ENCODE assay signal across 18 cellular contexts in genomic region chr6:143195349-143195845, GRCh38.
"Had no signal": no experiment of that assay in that cellular context is flagged by ENCODE, and none has a peak within 500 bp of the region (broad histone marks: within the 10 kb centered on the region; RNA-seq: fewer than 3 reads in every experiment).

No MANE protein-coding gene starts in this region.

- H3K36me3 ChIP-seq: cardiac muscle cell, colonic mucosa, transverse colon, WERI-Rb-1 had no signal

- DNase-seq: activated CD4-positive, alpha-beta T cell treated with anti-CD3 and anti-CD28 coated beads for 4 hours; activated CD8-positive, alpha-beta memory T cell treated with anti-CD3 and anti-CD28 coated beads, Interleukin-2, amount 50 U/mL, for 4 hours; activated CD8-positive, alpha-beta T cell treated with anti-CD3 and anti-CD28 coated beads for 36 hours; activated naive CD4-positive, alpha-beta T cell; activated naive CD8-positive, alpha-beta T cell treated with anti-CD3 and anti-CD28 coated beads, Interleukin-2, amount 50 U/mL, for 24 hours; activated T-cell treated with anti-CD3 and anti-CD28 coated beads, Interleukin-2, amount 50 U/mL, for 72 hours; colonic mucosa; effector CD4-positive, alpha-beta T cell; mesenchymal stem cell; spleen; stimulated activated CD4-positive, alpha-beta T cell treated with anti-CD3 and anti-CD28 coated beads, Interleukin-1b, Interleukin-23, amount 100 ng/mL, for 48 hours; stimulated activated naive B cell treated with anti-CD40 and anti-IgM and Interleukin-4, amounts not matched to agents 10 μg/mL and 1 μg/mL and 100 μg/mL, for 72 hours; T1000; transverse colon; WERI-Rb-1 had no signal

- H3K9me3 Mint-ChIP-seq: activated CD8-positive, alpha-beta T cell treated with anti-CD3 and anti-CD28 coated beads for 36 hours; activated naive CD8-positive, alpha-beta T cell treated with anti-CD3 and anti-CD28 coated beads, Interleukin-2, amount 50 U/mL, for 24 hours; natural killer cell treated with Interleukin-12 subunit alpha and Interleukin-12 subunit beta and Interleukin-15 and Interleukin-18, amount 100 ng/mL, for 72 hours; stimulated activated naive B cell treated with anti-CD40 and anti-IgM and Interleukin-4, amounts not matched to agents 10 μg/mL and 1 μg/mL and 100 μg/mL, for 72 hours had no signal

- H3K4me1 ChIP-seq: colonic mucosa, transverse colon had no signal

- H3K9me3 ChIP-seq: colonic mucosa, spleen, transverse colon had no signal

- H3K27me3 Mint-ChIP-seq: activated CD8-positive, alpha-beta T cell treated with anti-CD3 and anti-CD28 coated beads for 36 hours; activated naive CD8-positive, alpha-beta T cell treated with anti-CD3 and anti-CD28 coated beads, Interleukin-2, amount 50 U/mL, for 24 hours; stimulated activated naive B cell treated with anti-CD40 and anti-IgM and Interleukin-4, amounts not matched to agents 10 μg/mL and 1 μg/mL and 100 μg/mL, for 72 hours had no signal

- H3K27me3 ChIP-seq: cardiac muscle cell, colonic mucosa, spleen, transverse colon had no signal

- H3K27ac Mint-ChIP-seq: activated CD8-positive, alpha-beta T cell treated with anti-CD3 and anti-CD28 coated beads for 36 hours; activated naive CD8-positive, alpha-beta T cell treated with anti-CD3 and anti-CD28 coated beads, Interleukin-2, amount 50 U/mL, for 24 hours; activated T-cell treated with anti-CD3 and anti-CD28 coated beads, Interleukin-2, amount 50 U/mL, for 72 hours; natural killer cell treated with Interleukin-12 subunit alpha and Interleukin-12 subunit beta and Interleukin-15 and Interleukin-18, amount 100 ng/mL, for 72 hours; stimulated activated naive B cell treated with anti-CD40 and anti-IgM and Interleukin-4, amounts not matched to agents 10 μg/mL and 1 μg/mL and 100 μg/mL, for 72 hours had no signal

- ATAC-seq: activated CD8-positive, alpha-beta T cell treated with anti-CD3 and anti-CD28 coated beads for 36 hours; activated naive CD8-positive, alpha-beta T cell treated with anti-CD3 and anti-CD28 coated beads, Interleukin-2, amount 50 U/mL, for 24 hours; activated T-cell treated with anti-CD3 and anti-CD28 coated beads, Interleukin-2, amount 50 U/mL, for 72 hours; left lobe of liver; natural killer cell treated with Interleukin-12 subunit alpha and Interleukin-12 subunit beta and Interleukin-15 and Interleukin-18, amount 100 ng/mL, for 72 hours; stimulated activated naive B cell treated with anti-CD40 and anti-IgM and Interleukin-4, amounts not matched to agents 10 μg/mL and 1 μg/mL and 100 μg/mL, for 72 hours had no signal

- H3K4me3 Mint-ChIP-seq: activated CD8-positive, alpha-beta T cell treated with anti-CD3 and anti-CD28 coated beads for 36 hours; activated naive CD8-positive, alpha-beta T cell treated with anti-CD3 and anti-CD28 coated beads, Interleukin-2, amount 50 U/mL, for 24 hours; activated T-cell treated with anti-CD3 and anti-CD28 coated beads, Interleukin-2, amount 50 U/mL, for 72 hours; natural killer cell treated with Interleukin-12 subunit alpha and Interleukin-12 subunit beta and Interleukin-15 and Interleukin-18, amount 100 ng/mL, for 72 hours; stimulated activated naive B cell treated with anti-CD40 and anti-IgM and Interleukin-4, amounts not matched to agents 10 μg/mL and 1 μg/mL and 100 μg/mL, for 72 hours had no signal

- H3K36me3 Mint-ChIP-seq: natural killer cell treated with Interleukin-12 subunit alpha and Interleukin-12 subunit beta and Interleukin-15 and Interleukin-18, amount 100 ng/mL, for 72 hours had no signal

- H3K4me3 ChIP-seq: cardiac muscle cell, colonic mucosa, spleen, transverse colon had no signal
